Comparison of ENCODE assay signal across 23 cellular contexts in the genomic region with DNA sequence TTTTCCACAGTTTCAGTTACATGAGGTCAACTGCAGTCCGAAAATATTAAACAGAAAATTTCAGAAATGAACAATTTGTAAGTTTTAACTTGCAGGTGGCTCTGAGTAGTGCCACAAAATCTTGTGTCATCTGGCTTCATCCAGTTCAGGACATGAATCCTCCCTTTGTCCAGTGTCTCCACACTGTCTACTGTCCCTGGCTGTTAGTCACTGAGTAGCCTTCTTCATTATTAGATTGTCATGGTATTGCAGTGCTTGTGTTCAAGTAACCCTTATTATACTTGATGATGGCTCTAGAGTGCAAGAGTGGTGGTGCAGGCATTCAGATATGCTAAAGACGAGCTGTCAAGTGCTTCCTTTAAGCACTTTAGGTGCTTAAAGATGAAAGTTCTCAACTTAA.
DNase-seq lines count a peak whose midpoint lies in the region; ATAC-seq, FAIRE-seq and TF ChIP-seq lines count a peak whose summit lies in the region.
"Had no signal": no experiment of that assay in that cellular context is flagged by ENCODE, and none has a peak within 500 bp of the region (broad histone marks: within the 10 kb centered on the region; RNA-seq: fewer than 3 reads in every experiment).

No MANE protein-coding gene starts in this region.

- H2AFZ ChIP-seq in astrocyte (ENCODE audit: low read depth, low read length), result no peak overlapping the region

- no peak for TF ChIP-seq CTCF in astrocyte (IDR thresholded peaks at IDR 0.05; ENCODE audit: insufficient read depth, low read depth, low read length)
- no peak for TF ChIP-seq CTCF in lower lobe of right lung (IDR thresholded peaks at IDR 0.05)
- no peak for TF ChIP-seq CTCF in mucosa of descending colon (IDR thresholded peaks at IDR 0.05)

- H3K27me3 ChIP-seq in astrocyte (ENCODE audit: insufficient read depth, low read length) (no peaks in the 10 kb centered on the region), lower lobe of right lung (ENCODE audit: low read depth) (no peaks in the 10 kb centered on the region)
- H3K27me3 ChIP-seq: ascending aorta, MG63 had no signal

- no peak overlapping the region for H3K27ac ChIP-seq in astrocyte (ENCODE audit: low read depth, low read length)
- no peak overlapping the region for H3K27ac ChIP-seq in lower lobe of right lung
- H3K27ac ChIP-seq: ascending aorta, VCaP had no signal

- H3K27me3 Mint-ChIP-seq in astrocyte (ENCODE audit: low read depth, unreplicated experiment), result no peaks in the 10 kb centered on the region

- FAIRE-seq in HTR-8/SVneo (lab: Jason Lieb, UNC) (peak; percentile 16), astrocyte (lab: Jason Lieb, UNC) (no peak)

- intact Hi-C loops in lower lobe of right lung (cut with DNase I), result no loop called here
- intact Hi-C loops in mucosa of descending colon (cut with DNase I, micrococcal nuclease), result no loop called here

- DNase-seq in HTR-8/SVneo (ENCODE audit: insufficient read length, low spot score) (no peak), astrocyte (ENCODE audit: low read depth) (no peak), lower lobe of right lung (no peak), superior temporal gyrus (ENCODE audit: extremely low spot score) (peak; percentile 71), mucosa of descending colon (no peak), NK-92 (lab: John Stamatoyannopoulos, UW; ENCODE audit: unreplicated experiment) (no peak)
- DNase-seq: activated CD4-positive, alpha-beta T cell treated with anti-CD3 and anti-CD28 coated beads, Interleukin-2, amount 50 U/mL, for 1 hour; CD4-positive, CD25-positive, alpha-beta regulatory T cell; GDM1; HCEC 1CT; NCI-H1436 treated with DMSO at 0.1 percent for 48 hours; NCI-H2171 treated with DMSO at 0.1 percent for 48 hours; NCI-H526 treated with DMSO at 0.1 percent for 48 hours; SHP77; T-helper 2 cell had no signal

- H3K79me2 ChIP-seq in astrocyte (ENCODE audit: insufficient read depth, low read length), result no peaks in the 10 kb centered on the region

- no peak overlapping the region for H3K27ac Mint-ChIP-seq in astrocyte (ENCODE audit: unreplicated experiment)
- H3K27ac Mint-ChIP-seq: activated naive CD8-positive, alpha-beta T cell; activated T-helper 17 cell treated with anti-CD3 and anti-CD28 coated beads, Interleukin-2, amount 50 U/mL, for 72 hours; CD4-positive, CD25-positive, alpha-beta regulatory T cell; mesothelial cell of epicardium had no signal

- H3K4me1 Mint-ChIP-seq in astrocyte (ENCODE audit: low read depth, unreplicated experiment), result peaks cover 27% of the 10 kb centered on the region
- H3K4me1 Mint-ChIP-seq: activated T-helper 17 cell treated with anti-CD3 and anti-CD28 coated beads, Interleukin-2, amount 50 U/mL, for 72 hours; CD4-positive, CD25-positive, alpha-beta regulatory T cell had no signal

- no peak overlapping the region for H3K4me3 Mint-ChIP-seq in astrocyte (ENCODE audit: unreplicated experiment)
- H3K4me3 Mint-ChIP-seq: activated naive CD8-positive, alpha-beta T cell; activated T-helper 17 cell treated with anti-CD3 and anti-CD28 coated beads, Interleukin-2, amount 50 U/mL, for 72 hours; CD4-positive, CD25-positive, alpha-beta regulatory T cell; mesothelial cell of epicardium; nephron had no signal

- ATAC-seq in lower lobe of right lung (peak; percentile 57), mucosa of descending colon (no peak), GM21381 (IDR thresholded peaks at IDR 0.05; ENCODE audit: unreplicated experiment) (no peak)
- ATAC-seq: activated T-helper 17 cell treated with anti-CD3 and anti-CD28 coated beads, Interleukin-2, amount 50 U/mL, for 72 hours had no signal

- peaks cover 18% of the 10 kb centered on the region for H3K9me3 Mint-ChIP-seq in astrocyte (ENCODE audit: unreplicated experiment)
- H3K9me3 Mint-ChIP-seq: activated T-helper 17 cell treated with anti-CD3 and anti-CD28 coated beads, Interleukin-2, amount 50 U/mL, for 72 hours had no signal

- peak overlapping the region; percentile 34 for H3K4me2 ChIP-seq in astrocyte (ENCODE audit: low read length)

- H3K4me3 ChIP-seq in astrocyte (ENCODE audit: insufficient read depth, low read depth, low read length), result no peak overlapping the region
- no peak overlapping the region for H3K4me3 ChIP-seq in lower lobe of right lung
- H3K4me3 ChIP-seq in mucosa of descending colon, result no peak overlapping the region
- H3K4me3 ChIP-seq: ascending aorta, MG63 had no signal

- H4K20me1 ChIP-seq in astrocyte (ENCODE audit: insufficient read depth, low read length), result no peaks in the 10 kb centered on the region

- H3K4me1 ChIP-seq in astrocyte (ENCODE audit: insufficient read depth, low read length) (peaks cover 9% of the 10 kb centered on the region), lower lobe of right lung (no peaks in the 10 kb centered on the region), mucosa of descending colon (ENCODE audit: low read depth) (no peaks in the 10 kb centered on the region)
- H3K4me1 ChIP-seq: ascending aorta had no signal

- H3K36me3 ChIP-seq in astrocyte (ENCODE audit: insufficient read depth, low read length) (no peaks in the 10 kb centered on the region), lower lobe of right lung (no peaks in the 10 kb centered on the region), mucosa of descending colon (ENCODE audit: low read depth) (no peaks in the 10 kb centered on the region)
- H3K36me3 ChIP-seq: ascending aorta, MG63 had no signal

- H3K9ac ChIP-seq in astrocyte (ENCODE audit: low read length), result no peak overlapping the region

- peaks cover 5% of the 10 kb centered on the region for H3K36me3 Mint-ChIP-seq in astrocyte (ENCODE audit: low read depth, unreplicated experiment)
- H3K36me3 Mint-ChIP-seq: activated naive CD8-positive, alpha-beta T cell; CD4-positive, CD25-positive, alpha-beta regulatory T cell had no signal

- H3K9me3 ChIP-seq in astrocyte (ENCODE audit: insufficient read depth, low read depth, low read length) (no peaks in the 10 kb centered on the region), lower lobe of right lung (no peaks in the 10 kb centered on the region), mucosa of descending colon (no peaks in the 10 kb centered on the region)
- H3K9me3 ChIP-seq: MG63 had no signal

Comparison
In these comparisons a context has a peak if more than half of its experiments do, and no peak if none do; other contexts are left out.
1. ATAC-seq: peak in lower lobe of right lung (2 of 2); none in mucosa of descending colon (single experiment) and GM21381 (single experiment).